ENCODE assay signal across 16 cellular contexts in the genomic region with DNA sequence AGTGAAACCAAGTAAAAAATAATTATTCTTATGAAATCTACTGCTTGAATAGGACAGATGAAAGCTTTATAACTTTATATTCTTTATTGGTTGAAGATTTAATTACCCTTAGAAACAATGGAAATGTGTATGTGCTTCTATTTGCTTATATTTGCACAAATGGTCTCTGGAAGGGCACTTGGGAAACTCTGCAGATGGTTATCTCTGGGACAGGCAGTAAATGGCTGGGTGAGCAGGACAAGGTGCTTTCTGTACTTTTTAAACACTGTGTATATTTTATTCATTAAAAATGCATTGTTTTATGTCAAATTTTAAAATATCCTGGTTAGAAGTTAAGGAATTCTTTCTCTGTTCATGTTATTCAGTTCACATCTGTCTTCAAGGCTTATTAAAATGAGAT.
DNase-seq lines count a peak whose midpoint lies in the region; ATAC-seq and TF ChIP-seq lines count a peak whose summit lies in the region.
"Had no signal": no experiment of that assay in that cellular context is flagged by ENCODE, and none has a peak within 500 bp of the region (broad histone marks: within the 10 kb centered on the region; RNA-seq: fewer than 3 reads in every experiment).

No MANE protein-coding gene starts in this region.

- no peaks in the 10 kb centered on the region for H3K36me3 ChIP-seq in SK-N-SH (replicated peaks in 1 of 2; ENCODE audit: control insufficient read depth in 1 of 2, insufficient read depth in 2 of 2, low read length in 1 of 2)
- H3K36me3 ChIP-seq: BLaER1 treated with 17β-estradiol and CSF1 and Interleukin-3, amounts not matched to agents 10 nM and 100 nM had no signal

- TF ChIP-seq CTCF in SK-N-SH (IDR thresholded peaks at IDR 0.05) = no peak
- TF ChIP-seq CTCF in LNCaP clone FGC (IDR thresholded peaks at IDR 0.05; ENCODE audit: control insufficient read depth, extremely low read depth, insufficient read depth) = no peak

- DNase-seq in NCI-H1105 treated with DMSO at 0.1 percent for 48 hours (lab: John Stamatoyannopoulos, UW) (peak; percentile 25), NCI-H1105 (lab: John Stamatoyannopoulos, UW) (no peak), SK-N-SH (no peak), LNCaP clone FGC (ENCODE audit: low read depth) (peak; percentile 25), SK-N-DZ (ENCODE audit: low spot score) (peak; percentile 12), AG08395 (ENCODE audit: low spot score) (no peak)
- DNase-seq: CD4-positive, alpha-beta T cell; CD8-positive, alpha-beta memory T cell; DMS 273 treated with DMSO at 0.1 percent for 48 hours; GF-D8; GM23248; H9 had no signal

- no peak for TF ChIP-seq POLR2A in GM18505 (IDR thresholded peaks at IDR 0.05; ENCODE audit: borderline replicate concordance, extremely low read depth, insufficient read depth, insufficient read length)

- no peaks in the 10 kb centered on the region for H3K9me3 ChIP-seq in SK-N-SH
- H3K9me3 ChIP-seq: BLaER1 treated with 17β-estradiol and CSF1 and Interleukin-3, amounts not matched to agents 10 nM and 100 nM had no signal

- POLR2A ChIA-PET in SK-N-SH (lab: Yijun Ruan, JAX) = no interaction called here

- H3F3A ChIP-seq in SK-N-SH (replicated peaks; ENCODE audit: insufficient read depth) = no peaks in the 10 kb centered on the region

- H3K4me2 ChIP-seq in SK-N-SH = no peak overlapping the region
- H3K4me2 ChIP-seq: BLaER1 treated with 17β-estradiol and CSF1 and Interleukin-3, amounts not matched to agents 10 nM and 100 nM had no signal

- H4K20me1 ChIP-seq in SK-N-SH (ENCODE audit: insufficient read depth) = no peaks in the 10 kb centered on the region
- H4K20me1 ChIP-seq: BLaER1 treated with 17β-estradiol and CSF1 and Interleukin-3, amounts not matched to agents 10 nM and 100 nM had no signal

- TF ChIP-seq EP300 in SK-N-SH (IDR thresholded peaks at IDR 0.05; ENCODE audit: borderline replicate concordance in 1 of 2, low read depth in 1 of 2, low read length in 1 of 2) = no peak

- no peak overlapping the region for H2AFZ ChIP-seq in SK-N-SH (ENCODE audit: low read depth)
- H2AFZ ChIP-seq: GM23248 had no signal

- no peaks in the 10 kb centered on the region for H3K27me3 ChIP-seq in SK-N-SH (ENCODE audit: insufficient read depth)
- H3K27me3 ChIP-seq: BLaER1 treated with 17β-estradiol and CSF1 and Interleukin-3, amounts not matched to agents 10 nM and 100 nM had no signal

- H3K4me3 ChIP-seq in SK-N-SH (ENCODE audit: low read depth in 2 of 2, low read length in 1 of 2) (no peak overlapping the region), LNCaP clone FGC (ENCODE audit: low read depth, low read length) (no peak overlapping the region)
- H3K4me3 ChIP-seq: BLaER1 treated with 17β-estradiol and CSF1 and Interleukin-3, amounts not matched to agents 10 nM and 100 nM; GM23248 had no signal

- no peaks in the 10 kb centered on the region for H3K9me2 ChIP-seq in SK-N-SH

- CTCF ChIA-PET in SK-N-SH (lab: Yijun Ruan, JAX) = interaction anchor here (0.6 kb wide), 1 partner anchor 26 kb away, joined by 3 read pairs; no protein-coding TSS in a partner anchor

- no peaks in the 10 kb centered on the region for H3K79me2 ChIP-seq in SK-N-SH (ENCODE audit: insufficient read depth)

- H3K27ac ChIP-seq in SK-N-SH (ENCODE audit: low read depth in 2 of 2, low read length in 1 of 2) = no peak overlapping the region; a peak in 1 of 4 replicates
- H3K27ac ChIP-seq: BLaER1 treated with 17β-estradiol and CSF1 and Interleukin-3, amounts not matched to agents 10 nM and 100 nM; GM23248 had no signal

- H3K4me1 ChIP-seq in SK-N-SH (ENCODE audit: control insufficient read depth in 1 of 2, insufficient read depth in 2 of 2, low read depth in 1 of 2, low read length in 1 of 2) = peaks cover 0 to 3% of the 10 kb centered on the region in 2 experiments; a peak in 2 of 4 replicates

- no peak for TF ChIP-seq RAD21 in SK-N-SH (IDR thresholded peaks at IDR 0.05; ENCODE audit: low read length)

- H3K9ac ChIP-seq in SK-N-SH = no peak overlapping the region
- H3K9ac ChIP-seq: BLaER1 treated with 17β-estradiol and CSF1 and Interleukin-3, amounts not matched to agents 10 nM and 100 nM; GM23248 had no signal

- ATAC-seq in SK-N-SH treated with all-trans-retinoic acid at 6 μM for 48 hours = no peak
- no peak for ATAC-seq in GM18505 (IDR thresholded peaks at IDR 0.05; ENCODE audit: unreplicated experiment)
- ATAC-seq: HCT116 had no signal

TF ChIP-seq in SK-N-SH, 30 proteins besides CTCF, POLR2A, EP300 and RAD21:
- TF ChIP-seq MEF2A (IDR thresholded peaks at IDR 0.05; ENCODE audit: borderline replicate concordance, low read depth) = no peak
- no peak for TF ChIP-seq RXRA (IDR thresholded peaks at IDR 0.05; ENCODE audit: borderline replicate concordance, low read depth)
- peak; percentile 46; the same call in 1 of the 2 replicates for TF ChIP-seq GATA2 (CRISPR knock-in tag; IDR thresholded peaks at IDR 0.05)

TF ChIP-seq in SK-N-SH treated with all-trans-retinoic acid at 6 μM for 48 hours, 23 proteins besides CTCF, POLR2A, EP300 and RAD21:
- no peak for TF ChIP-seq GLIS3 (CRISPR knock-in tag; IDR thresholded peaks at IDR 0.05)
- TF ChIP-seq ZC3H10 (CRISPR knock-in tag; IDR thresholded peaks at IDR 0.05) = no peak
- no peak for TF ChIP-seq TOX (CRISPR knock-in tag; IDR thresholded peaks at IDR 0.05; ENCODE audit: borderline replicate concordance)
- no peak for TF ChIP-seq ZFP3 (CRISPR knock-in tag; IDR thresholded peaks at IDR 0.05)
- no peak for TF ChIP-seq ZFP30 (CRISPR knock-in tag; IDR thresholded peaks at IDR 0.05)
- no peak for TF ChIP-seq ZNF565 (CRISPR knock-in tag; conservative IDR thresholded peaks at IDR 0.05; ENCODE audit: low read depth)
- TF ChIP-seq, protein P1, sequence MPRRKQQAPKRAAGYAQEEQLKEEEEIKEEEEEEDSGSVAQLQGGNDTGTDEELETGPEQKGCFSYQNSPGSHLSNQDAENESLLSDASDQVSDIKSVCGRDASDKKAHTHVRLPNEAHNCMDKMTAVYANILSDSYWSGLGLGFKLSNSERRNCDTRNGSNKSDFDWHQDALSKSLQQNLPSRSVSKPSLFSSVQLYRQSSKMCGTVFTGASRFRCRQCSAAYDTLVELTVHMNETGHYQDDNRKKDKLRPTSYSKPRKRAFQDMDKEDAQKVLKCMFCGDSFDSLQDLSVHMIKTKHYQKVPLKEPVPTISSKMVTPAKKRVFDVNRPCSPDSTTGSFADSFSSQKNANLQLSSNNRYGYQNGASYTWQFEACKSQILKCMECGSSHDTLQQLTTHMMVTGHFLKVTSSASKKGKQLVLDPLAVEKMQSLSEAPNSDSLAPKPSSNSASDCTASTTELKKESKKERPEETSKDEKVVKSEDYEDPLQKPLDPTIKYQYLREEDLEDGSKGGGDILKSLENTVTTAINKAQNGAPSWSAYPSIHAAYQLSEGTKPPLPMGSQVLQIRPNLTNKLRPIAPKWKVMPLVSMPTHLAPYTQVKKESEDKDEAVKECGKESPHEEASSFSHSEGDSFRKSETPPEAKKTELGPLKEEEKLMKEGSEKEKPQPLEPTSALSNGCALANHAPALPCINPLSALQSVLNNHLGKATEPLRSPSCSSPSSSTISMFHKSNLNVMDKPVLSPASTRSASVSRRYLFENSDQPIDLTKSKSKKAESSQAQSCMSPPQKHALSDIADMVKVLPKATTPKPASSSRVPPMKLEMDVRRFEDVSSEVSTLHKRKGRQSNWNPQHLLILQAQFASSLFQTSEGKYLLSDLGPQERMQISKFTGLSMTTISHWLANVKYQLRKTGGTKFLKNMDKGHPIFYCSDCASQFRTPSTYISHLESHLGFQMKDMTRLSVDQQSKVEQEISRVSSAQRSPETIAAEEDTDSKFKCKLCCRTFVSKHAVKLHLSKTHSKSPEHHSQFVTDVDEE (CRISPR knock-in tag; IDR thresholded peaks at IDR 0.05) = no peak
- TF ChIP-seq ESRRG (CRISPR knock-in tag; IDR thresholded peaks at IDR 0.05) = no peak
- TF ChIP-seq, protein P2, sequence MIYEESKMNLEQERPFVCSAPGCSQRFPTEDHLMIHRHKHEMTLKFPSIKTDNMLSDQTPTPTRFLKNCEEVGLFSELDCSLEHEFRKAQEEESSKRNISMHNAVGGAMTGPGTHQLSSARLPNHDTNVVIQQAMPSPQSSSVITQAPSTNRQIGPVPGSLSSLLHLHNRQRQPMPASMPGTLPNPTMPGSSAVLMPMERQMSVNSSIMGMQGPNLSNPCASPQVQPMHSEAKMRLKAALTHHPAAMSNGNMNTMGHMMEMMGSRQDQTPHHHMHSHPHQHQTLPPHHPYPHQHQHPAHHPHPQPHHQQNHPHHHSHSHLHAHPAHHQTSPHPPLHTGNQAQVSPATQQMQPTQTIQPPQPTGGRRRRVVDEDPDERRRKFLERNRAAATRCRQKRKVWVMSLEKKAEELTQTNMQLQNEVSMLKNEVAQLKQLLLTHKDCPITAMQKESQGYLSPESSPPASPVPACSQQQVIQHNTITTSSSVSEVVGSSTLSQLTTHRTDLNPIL (CRISPR knock-in tag; IDR thresholded peaks at IDR 0.05; ENCODE audit: low read depth) = no peak
- no peak for TF ChIP-seq CSDC2 (CRISPR knock-in tag; IDR thresholded peaks at IDR 0.05)
- TF ChIP-seq, protein P3, sequence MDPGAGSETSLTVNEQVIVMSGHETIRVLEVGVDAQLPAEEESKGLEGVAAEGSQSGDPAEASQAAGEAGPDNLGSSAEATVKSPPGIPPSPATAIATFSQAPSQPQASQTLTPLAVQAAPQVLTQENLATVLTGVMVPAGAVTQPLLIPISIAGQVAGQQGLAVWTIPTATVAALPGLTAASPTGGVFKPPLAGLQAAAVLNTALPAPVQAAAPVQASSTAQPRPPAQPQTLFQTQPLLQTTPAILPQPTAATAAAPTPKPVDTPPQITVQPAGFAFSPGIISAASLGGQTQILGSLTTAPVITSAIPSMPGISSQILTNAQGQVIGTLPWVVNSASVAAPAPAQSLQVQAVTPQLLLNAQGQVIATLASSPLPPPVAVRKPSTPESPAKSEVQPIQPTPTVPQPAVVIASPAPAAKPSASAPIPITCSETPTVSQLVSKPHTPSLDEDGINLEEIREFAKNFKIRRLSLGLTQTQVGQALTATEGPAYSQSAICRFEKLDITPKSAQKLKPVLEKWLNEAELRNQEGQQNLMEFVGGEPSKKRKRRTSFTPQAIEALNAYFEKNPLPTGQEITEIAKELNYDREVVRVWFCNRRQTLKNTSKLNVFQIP (CRISPR knock-in tag; IDR thresholded peaks at IDR 0.05; ENCODE audit: borderline replicate concordance, low read depth) = no peak
- TF ChIP-seq, protein P4, sequence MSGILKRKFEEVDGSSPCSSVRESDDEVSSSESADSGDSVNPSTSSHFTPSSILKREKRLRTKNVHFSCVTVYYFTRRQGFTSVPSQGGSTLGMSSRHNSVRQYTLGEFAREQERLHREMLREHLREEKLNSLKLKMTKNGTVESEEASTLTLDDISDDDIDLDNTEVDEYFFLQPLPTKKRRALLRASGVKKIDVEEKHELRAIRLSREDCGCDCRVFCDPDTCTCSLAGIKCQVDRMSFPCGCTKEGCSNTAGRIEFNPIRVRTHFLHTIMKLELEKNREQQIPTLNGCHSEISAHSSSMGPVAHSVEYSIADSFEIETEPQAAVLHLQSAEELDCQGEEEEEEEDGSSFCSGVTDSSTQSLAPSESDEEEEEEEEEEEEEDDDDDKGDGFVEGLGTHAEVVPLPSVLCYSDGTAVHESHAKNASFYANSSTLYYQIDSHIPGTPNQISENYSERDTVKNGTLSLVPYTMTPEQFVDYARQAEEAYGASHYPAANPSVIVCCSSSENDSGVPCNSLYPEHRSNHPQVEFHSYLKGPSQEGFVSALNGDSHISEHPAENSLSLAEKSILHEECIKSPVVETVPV (CRISPR knock-in tag; IDR thresholded peaks at IDR 0.05) = no peak

Comparison
In these comparisons a context has a peak if more than half of its experiments do, and no peak if none do; other contexts are left out.
1. DNase-seq: peak in NCI-H1105 treated with DMSO at 0.1 percent for 48 hours (single experiment), LNCaP clone FGC (single experiment) and SK-N-DZ (single experiment); none in NCI-H1105 (single experiment), SK-N-SH (single experiment) and AG08395 (single experiment).